ENCODE assay signal across 19 cellular contexts in genomic region chr3:156176048-156176447, GRCh38. TPM values are rescaled to one million over a fixed set of nuclear protein-coding genes. Genes with fewer than 3 reads are reported as not detected.
DNase-seq lines count a peak whose midpoint lies in the region; ATAC-seq and TF ChIP-seq lines count a peak whose summit lies in the region.
"Had no signal": no experiment of that assay in that cellular context is flagged by ENCODE, and none has a peak within 500 bp of the region (broad histone marks: within the 10 kb centered on the region; RNA-seq: fewer than 3 reads in every experiment).

No MANE protein-coding gene starts in this region.

- no peaks in the 10 kb centered on the region for H3K27me3 ChIP-seq in body of pancreas

- H3K4me1 ChIP-seq in body of pancreas = peaks cover 7% of the 10 kb centered on the region

- no peaks in the 10 kb centered on the region for H3K36me3 ChIP-seq in body of pancreas (replicated peaks in 1 of 2; ENCODE audit: insufficient read depth in 1 of 2, low read depth in 2 of 2)

- intact Hi-C loops in body of pancreas (cut with DNase I) = no loop called here

- TF ChIP-seq CTCF in body of pancreas (IDR thresholded peaks at IDR 0.05) = no peak

- no peak overlapping the region for H3K27ac Mint-ChIP-seq in activated T-cell treated with anti-CD3 and anti-CD28 coated beads, Interleukin-2, amount 50 U/mL, for 72 hours
- H3K27ac Mint-ChIP-seq: B cell; CD4-positive, alpha-beta memory T cell; H9 had no signal

- no peaks in the 10 kb centered on the region for H3K27me3 Mint-ChIP-seq in activated T-cell treated with anti-CD3 and anti-CD28 coated beads, Interleukin-2, amount 50 U/mL, for 72 hours (ENCODE audit: low read depth)

- H3K4me1 Mint-ChIP-seq in activated T-cell treated with anti-CD3 and anti-CD28 coated beads, Interleukin-2, amount 50 U/mL, for 72 hours (ENCODE audit: low read depth) = no peaks in the 10 kb centered on the region
- H3K4me1 Mint-ChIP-seq: B cell; CD4-positive, alpha-beta memory T cell had no signal

- ATAC-seq in body of pancreas (peak; percentile 50), HG03280 (IDR thresholded peaks at IDR 0.05; ENCODE audit: unreplicated experiment) (no peak)
- ATAC-seq in activated T-cell treated with anti-CD3 and anti-CD28 coated beads, Interleukin-2, amount 50 U/mL, for 72 hours (replicated peaks in 1 of 2) = no peak
- ATAC-seq: Panc1 had no signal

- WGBS in body of pancreas, 2 donors = 9 to 12% methylated on average over 2 of the region's 2 CpGs

- peak; percentile 25 for DNase-seq in NCI-H146 (lab: John Stamatoyannopoulos, UW)
- no peak for DNase-seq in NCI-H146 treated with DMSO at 0.1 percent for 48 hours (lab: John Stamatoyannopoulos, UW; ENCODE audit: unreplicated experiment)
- DNase-seq in COLO668 (lab: John Stamatoyannopoulos, UW; ENCODE audit: unreplicated experiment) = peak; percentile 46
- DNase-seq in NCI-H2029 treated with DMSO at 0.1 percent for 48 hours (lab: John Stamatoyannopoulos, UW) = peak; percentile 41
- peak in 2 of 4 donors; percentile 20 to 47 for DNase-seq in body of pancreas
- DNase-seq in middle frontal gyrus (ENCODE audit: extremely low spot score, low spot score) = no peak
- no peak for DNase-seq in activated T-cell treated with anti-CD3 and anti-CD28 coated beads, Interleukin-2, amount 50 U/mL, for 72 hours
- DNase-seq: CD4-positive, alpha-beta memory T cell; H9; NCI-H1105 treated with DMSO at 0.1 percent for 48 hours; NCI-H2081; NCI-H226; NCI-H526 treated with DMSO at 0.1 percent for 48 hours; Right ventricle myocardium superior; T-helper 2 cell had no signal

- H3K27ac ChIP-seq in body of pancreas = no peak overlapping the region
- H3K27ac ChIP-seq: 22Rv1 had no signal

- no peaks in the 10 kb centered on the region for H3K9me3 Mint-ChIP-seq in activated T-cell treated with anti-CD3 and anti-CD28 coated beads, Interleukin-2, amount 50 U/mL, for 72 hours
- H3K9me3 Mint-ChIP-seq: CD4-positive, alpha-beta memory T cell; H9 had no signal

- no peaks in the 10 kb centered on the region for H3K36me3 Mint-ChIP-seq in activated T-cell treated with anti-CD3 and anti-CD28 coated beads, Interleukin-2, amount 50 U/mL, for 72 hours (ENCODE audit: insufficient read depth in 2 of 2)
- H3K36me3 Mint-ChIP-seq: CD4-positive, alpha-beta memory T cell had no signal

- H3K4me3 Mint-ChIP-seq in activated T-cell treated with anti-CD3 and anti-CD28 coated beads, Interleukin-2, amount 50 U/mL, for 72 hours = no peak overlapping the region
- H3K4me3 Mint-ChIP-seq: B cell; CD4-positive, alpha-beta memory T cell; H9 had no signal

- H3K4me3 ChIP-seq in body of pancreas = no peak overlapping the region

- no peak for TF ChIP-seq POLR2A in body of pancreas (IDR thresholded peaks at IDR 0.05)

- H3K9me3 ChIP-seq in body of pancreas = no peaks in the 10 kb centered on the region

RNA-seq across cellular contexts. Expression of gene KCNAB1, which starts 55.7 kb away (rescaled TPM):
- 1 to 10 TPM; 5.2 to 5.3 TPM for total RNA-seq in body of pancreas
- not detected for total RNA-seq in activated T-cell treated with anti-CD3 and anti-CD28 coated beads, Interleukin-2, amount 50 U/mL, for 72 hours
- total RNA-seq: B cell; CD4-positive, alpha-beta memory T cell had no signal

Comparison
In these comparisons a context has a peak if more than half of its experiments do, and no peak if none do; other contexts are left out.
1. DNase-seq: peak in NCI-H146 (single experiment), COLO668 (single experiment) and NCI-H2029 treated with DMSO at 0.1 percent for 48 hours (single experiment); none in NCI-H146 treated with DMSO at 0.1 percent for 48 hours (single experiment), middle frontal gyrus (single experiment) and activated T-cell treated with anti-CD3 and anti-CD28 coated beads, Interleukin-2, amount 50 U/mL, for 72 hours (0 of 2).
2. RNA of gene KCNAB1, which starts 55.7 kb away (total RNA-seq): 5.2 to 5.3 TPM in body of pancreas; not detected in activated T-cell treated with anti-CD3 and anti-CD28 coated beads, Interleukin-2, amount 50 U/mL, for 72 hours; every median in the first group is over 4 times any median in the second.